1 cellular context compared by ENCODE assay signal in the genomic region with DNA sequence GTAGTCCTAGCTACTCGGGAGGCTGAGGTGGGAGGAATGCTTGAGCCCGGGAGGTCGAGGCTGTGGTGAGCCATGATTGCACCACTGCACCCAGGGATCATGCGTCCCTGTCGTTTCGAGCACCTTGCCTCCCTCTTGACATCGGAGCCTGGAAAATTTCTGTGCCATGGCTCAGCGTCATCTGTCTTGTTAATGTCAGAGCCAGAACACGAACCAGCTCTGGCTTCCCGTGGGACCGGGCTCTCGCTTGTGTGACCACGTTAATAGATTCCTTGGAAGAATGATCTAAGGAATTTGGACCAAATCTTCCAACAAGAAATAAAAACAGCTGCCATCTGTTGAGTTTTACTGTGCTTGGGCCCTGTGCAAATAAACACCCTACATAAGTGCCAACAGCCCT.
TF ChIP-seq lines count a peak whose summit lies in the region.

No MANE protein-coding gene starts in this region.

TF ChIP-seq in IMR-90, 13 proteins besides CTCF, POLR2A, EP300 and RAD21 (continued from another document):
- TF ChIP-seq RFX5 (IDR thresholded peaks at IDR 0.05; ENCODE audit: low read depth, low read length) (no peak), BHLHE40 (IDR thresholded peaks at IDR 0.05; ENCODE audit: low read depth, low read length) (no peak), SMC3 (IDR thresholded peaks at IDR 0.05; ENCODE audit: low read depth, low read length) (no peak)
TF ChIP-seq in IMR-90: peak in this region for 0.
